9 cellular contexts compared by ENCODE assay signal in the genomic region with DNA sequence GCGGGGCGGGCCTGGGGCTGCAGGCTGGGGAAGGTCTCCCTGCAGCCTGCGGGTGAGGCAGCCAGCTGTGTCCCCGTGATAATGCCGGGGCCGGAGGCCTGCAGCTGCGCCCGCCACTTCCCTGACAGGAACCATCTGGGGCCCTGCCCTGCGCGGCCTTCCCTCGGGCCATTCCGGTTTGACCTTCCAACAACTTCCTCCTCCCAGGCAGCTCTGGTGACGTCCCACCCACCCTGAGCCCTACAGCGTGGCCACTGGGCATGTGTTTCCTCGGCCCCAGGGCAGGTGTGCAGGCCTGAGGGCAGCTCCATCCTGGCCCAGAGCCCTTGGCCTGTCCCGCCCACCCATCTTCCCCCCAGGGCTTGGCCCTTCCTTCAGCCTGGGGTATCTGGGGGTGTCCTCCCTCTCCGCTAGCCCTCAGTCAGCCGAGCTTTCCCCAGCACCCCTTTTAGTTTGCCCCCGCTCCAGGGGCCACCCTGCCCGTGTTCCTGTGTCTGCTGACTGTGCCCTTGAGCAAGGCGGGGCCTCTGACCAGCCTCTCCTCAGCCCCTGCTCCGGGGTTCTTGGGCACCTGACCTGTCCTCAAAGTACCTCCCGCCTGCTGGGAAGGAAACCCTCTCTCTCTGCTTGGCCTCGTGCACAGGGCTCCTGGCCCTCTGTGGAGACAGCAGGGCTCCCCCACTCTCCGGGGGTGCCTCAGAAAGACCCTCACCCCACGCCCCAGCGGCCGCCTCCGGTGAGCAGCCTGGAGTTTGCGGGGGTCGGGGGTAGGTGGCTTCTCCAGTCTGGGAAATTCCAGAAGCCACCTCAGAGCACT. TPM values are rescaled to one million over a fixed set of nuclear protein-coding genes. Genes with fewer than 3 reads are reported as not detected.
DNase-seq lines count a peak whose midpoint lies in the region; ATAC-seq, FAIRE-seq and TF ChIP-seq lines count a peak whose summit lies in the region.
"Had no signal": no experiment of that assay in that cellular context is flagged by ENCODE, and none has a peak within 500 bp of the region (broad histone marks: within the 10 kb centered on the region; RNA-seq: fewer than 3 reads in every experiment).

A gene (minus strand): TSS at position 180 of the 817 bp plus-strand sequence. CDS start 400 bp downstream, outside the sequence.

- no peak within 1 kb of the TSS for H3K4me3 ChIP-seq in fibroblast of pulmonary artery (replicated peaks; ENCODE audit: low read depth, low read length)
- peak within 1 kb of the TSS in 1 of 4 donors; percentile 17 for H3K4me3 ChIP-seq in pancreas
- H3K4me3 ChIP-seq: cardiac muscle cell had no signal

- intact Hi-C loops in pancreas (cut with DNase I): no loop called here

- H3K4me1 ChIP-seq in pancreas: no peaks in the 10 kb centered on the region

- H3K27me3 ChIP-seq in pancreas: no peaks in the 10 kb centered on the region
- H3K27me3 ChIP-seq: cardiac muscle cell had no signal

- no peak for FAIRE-seq in pancreas (lab: Jason Lieb, UNC)

- WGBS in pancreas, 2 donors: 43 to 56% methylated on average over 27 to 30 of the region's 31 CpGs

- H3K9me3 ChIP-seq in pancreas: no peaks in the 10 kb centered on the region

- TF ChIP-seq CTCF in fibroblast of pulmonary artery (IDR thresholded peaks at IDR 0.05; ENCODE audit: low read length, missing control alignments) (no peak), pancreas (IDR thresholded peaks at IDR 0.05) (no peak)

- peak in 3 of 4 donors; percentile 47 to 80 (median 77) for ATAC-seq in pancreas

- H3K36me3 ChIP-seq in pancreas: no peaks in the 10 kb centered on the region
- H3K36me3 ChIP-seq: cardiac muscle cell had no signal

- DNase-seq in GDM1 (lab: John Stamatoyannopoulos, UW): peak; percentile 97
- DNase-seq in NAMALWA (ENCODE audit: low spot score): peak; percentile 77
- peak; percentile 13 for DNase-seq in fibroblast of pulmonary artery (ENCODE audit: low read depth)
- DNase-seq in pancreas: peak in 2 of 6 donors; percentile 55 to 57
- no peak for DNase-seq in DMS79 treated with DMSO at 0.1 percent for 48 hours (lab: John Stamatoyannopoulos, UW)
- DNase-seq in COLO829 (ENCODE audit: low spot score): no peak
- no peak for DNase-seq in NCI-H1694 treated with DMSO at 0.1 percent for 48 hours (lab: John Stamatoyannopoulos, UW)
- DNase-seq in activated CD8-positive, alpha-beta memory T cell treated with anti-CD3 and anti-CD28 coated beads, Interleukin-2, amount 50 U/mL, for 48 hours: no peak

- no peak within 1 kb of the TSS for H3K27ac ChIP-seq in pancreas
- H3K27ac ChIP-seq: cardiac muscle cell had no signal

RNA-seq across cellular contexts. Expression of the gene that starts here (rescaled TPM):
- 10 to 100 TPM; 16.7 to 27.0 (median 21.9) TPM for total RNA-seq in pancreas
- polyA plus RNA-seq in pancreas: 10 to 100 TPM in 1 of 2 donors, 1 to 10 TPM in 1; 8.7 to 24.6 TPM

Comparison
In these comparisons a context has a peak if more than half of its experiments do, and no peak if none do; other contexts are left out.
1. DNase-seq: peak in GDM1 (single experiment), NAMALWA (single experiment) and fibroblast of pulmonary artery (single experiment); none in DMS79 treated with DMSO at 0.1 percent for 48 hours (single experiment), COLO829 (single experiment), NCI-H1694 treated with DMSO at 0.1 percent for 48 hours (single experiment) and activated CD8-positive, alpha-beta memory T cell treated with anti-CD3 and anti-CD28 coated beads, Interleukin-2, amount 50 U/mL, for 48 hours (single experiment).